Comparison of ENCODE assay signal across 13 cellular contexts in genomic region chr1:235920596-235921375, GRCh38. TPM values are rescaled to one million over a fixed set of nuclear protein-coding genes. Genes with fewer than 3 reads are reported as not detected.
A peak's percentile ranks its signal among the peaks of the same experiment; 100 is the strongest.
DNase-seq lines count a peak whose midpoint lies in the region; ATAC-seq and TF ChIP-seq lines count a peak whose summit lies in the region.
"Had no signal": no experiment of that assay in that cellular context is flagged by ENCODE, and none has a peak within 500 bp of the region (broad histone marks: within the 10 kb centered on the region; RNA-seq: fewer than 3 reads in every experiment).

No MANE protein-coding gene starts in this region.

- 0 out of 2 replicates have a peak overlapping the region, but pooled peaks have one; percentile 44 for H3K4me2 ChIP-seq in GM23338

- no peaks in the 10 kb centered on the region for H3K9me3 Mint-ChIP-seq in GM23338
- H3K9me3 Mint-ChIP-seq in WTC11: no peaks in the 10 kb centered on the region

- no peaks in the 10 kb centered on the region for H3F3A ChIP-seq in GM23338 (replicated peaks; ENCODE audit: low read depth)

- H3K27ac Mint-ChIP-seq in GM23338: no peak overlapping the region
- H3K27ac Mint-ChIP-seq in WTC11: no peak overlapping the region; the same call in 1 of the 2 replicates

- H3K4me1 ChIP-seq in GM23338 (ENCODE audit: insufficient read depth): peaks cover 9% of the 10 kb centered on the region; the same call in 1 of the 2 replicates
- peaks cover 70% of the 10 kb centered on the region for H3K4me1 ChIP-seq in suprapubic skin
- H3K4me1 ChIP-seq in uterus: peaks cover 4 to 8% of the 10 kb centered on the region in 2 donors
- H3K4me1 ChIP-seq: parathyroid adenoma had no signal

- POLR2A ChIA-PET in WTC11 (lab: Charles Lee): no interaction called here

- H3K27me3 ChIP-seq in GM23338 (ENCODE audit: insufficient read depth): no peaks in the 10 kb centered on the region
- no peaks in the 10 kb centered on the region for H3K27me3 ChIP-seq in suprapubic skin
- no peaks in the 10 kb centered on the region for H3K27me3 ChIP-seq in uterus
- H3K27me3 ChIP-seq: ascending aorta had no signal

- 43% methylated on average over 11 of the region's 12 CpGs for WGBS in suprapubic skin

- H3K36me3 ChIP-seq in GM23338 (ENCODE audit: insufficient read depth): no peaks in the 10 kb centered on the region
- H3K36me3 ChIP-seq in suprapubic skin: no peaks in the 10 kb centered on the region
- H3K36me3 ChIP-seq in uterus: no peaks in the 10 kb centered on the region
- H3K36me3 ChIP-seq: ascending aorta had no signal

- H2AFZ ChIP-seq in GM23338: peak overlapping the region; percentile 9
- H2AFZ ChIP-seq: parathyroid adenoma had no signal

- no peaks in the 10 kb centered on the region for H3K9me2 ChIP-seq in GM23338 (ENCODE audit: insufficient read depth)

- H3K36me3 Mint-ChIP-seq in GM23338 (ENCODE audit: low read depth): no peaks in the 10 kb centered on the region
- no peaks in the 10 kb centered on the region for H3K36me3 Mint-ChIP-seq in WTC11

- H3K4me1 Mint-ChIP-seq in GM23338 (peaks cover 17% of the 10 kb centered on the region), WTC11 (peaks cover 27% of the 10 kb centered on the region)

- DNase-seq in GM23338 (ENCODE audit: low spot score) (no peak), WTC11 (ENCODE audit: low spot score) (no peak), islet precursor cell (peak; percentile 86), suprapubic skin (ENCODE audit: low spot score in 2 of 2) (no peak), NCI-H2171 treated with DMSO at 0.1 percent for 48 hours (lab: John Stamatoyannopoulos, UW) (no peak), NCI-H774 (lab: John Stamatoyannopoulos, UW) (no peak), uterus (no peak)
- DNase-seq: activated CD8-positive, alpha-beta memory T cell treated with anti-CD3 and anti-CD28 coated beads, Interleukin-2, amount 50 U/mL, for 48 hours; DMS79; NCI-H1436 had no signal

- no peak for TF ChIP-seq POLR2A in suprapubic skin (IDR thresholded peaks at IDR 0.05)
- TF ChIP-seq POLR2A in uterus (IDR thresholded peaks at IDR 0.05): no peak

- ATAC-seq in GM23338: peak; percentile 61
- ATAC-seq in WTC11: peak; percentile 78
- no peak for ATAC-seq in GM21515 (IDR thresholded peaks at IDR 0.05; ENCODE audit: unreplicated experiment)

- TF ChIP-seq CTCF in GM23338 (conservative IDR thresholded peaks at IDR 0.05; ENCODE audit: low read depth in 2 of 2) (no peak), WTC11 (IDR thresholded peaks at IDR 0.05) (no peak), suprapubic skin (IDR thresholded peaks at IDR 0.05) (no peak), uterus (IDR thresholded peaks at IDR 0.05) (no peak)

- no peaks in the 10 kb centered on the region for H3K79me2 ChIP-seq in GM23338 (replicated peaks; ENCODE audit: insufficient read depth)
- H3K79me2 ChIP-seq: parathyroid adenoma had no signal

- CTCF ChIA-PET in WTC11 (lab: Charles Lee): interaction anchor here (1.1 to 1.3 kb wide), 3 partner anchors 51 to 407 kb away, joined by 3 to 12 read pairs (median 3); partner anchors contain the start of gene LYST

- H3K27ac ChIP-seq in GM23338 (ENCODE audit: low read depth) (no peak overlapping the region), suprapubic skin (peak overlapping the region; percentile 81), uterus (peak overlapping the region in 1 of 2 donors; percentile 72)
- H3K27ac ChIP-seq: ascending aorta, parathyroid adenoma had no signal

- intact Hi-C loops in uterus (cut with DNase I; ENCODE audit: low total_unique reads): no loop called here

- H3K4me3 Mint-ChIP-seq in GM23338 (no peak overlapping the region), WTC11 (no peak overlapping the region)

- TF ChIP-seq EP300 in suprapubic skin (IDR thresholded peaks at IDR 0.05): no peak

- peaks cover 12% of the 10 kb centered on the region for H3K27me3 Mint-ChIP-seq in GM23338 (ENCODE audit: insufficient read depth, low read depth, poor library complexity)
- peaks cover 46% of the 10 kb centered on the region for H3K27me3 Mint-ChIP-seq in WTC11 (ENCODE audit: low read depth)

- H3K4me3 ChIP-seq in GM23338 (no peak overlapping the region), suprapubic skin (no peak overlapping the region), uterus (no peak overlapping the region)
- H3K4me3 ChIP-seq: ascending aorta had no signal

- H4K20me1 ChIP-seq in GM23338 (replicated peaks; ENCODE audit: insufficient read depth): no peaks in the 10 kb centered on the region; the same call in 1 of the 2 replicates

- no peaks in the 10 kb centered on the region for H3K9me3 ChIP-seq in suprapubic skin
- no peaks in the 10 kb centered on the region for H3K9me3 ChIP-seq in uterus
- H3K9me3 ChIP-seq: ascending aorta had no signal

TF ChIP-seq in GM23338, 12 proteins besides CTCF, POLR2A, EP300 and RAD21:
- no peak for TF ChIP-seq POLR2AphosphoS5 (IDR thresholded peaks at IDR 0.05; ENCODE audit: low read depth)
- no peak for TF ChIP-seq NANOG (IDR thresholded peaks at IDR 0.05; ENCODE audit: borderline replicate concordance)
- TF ChIP-seq, protein P1, sequence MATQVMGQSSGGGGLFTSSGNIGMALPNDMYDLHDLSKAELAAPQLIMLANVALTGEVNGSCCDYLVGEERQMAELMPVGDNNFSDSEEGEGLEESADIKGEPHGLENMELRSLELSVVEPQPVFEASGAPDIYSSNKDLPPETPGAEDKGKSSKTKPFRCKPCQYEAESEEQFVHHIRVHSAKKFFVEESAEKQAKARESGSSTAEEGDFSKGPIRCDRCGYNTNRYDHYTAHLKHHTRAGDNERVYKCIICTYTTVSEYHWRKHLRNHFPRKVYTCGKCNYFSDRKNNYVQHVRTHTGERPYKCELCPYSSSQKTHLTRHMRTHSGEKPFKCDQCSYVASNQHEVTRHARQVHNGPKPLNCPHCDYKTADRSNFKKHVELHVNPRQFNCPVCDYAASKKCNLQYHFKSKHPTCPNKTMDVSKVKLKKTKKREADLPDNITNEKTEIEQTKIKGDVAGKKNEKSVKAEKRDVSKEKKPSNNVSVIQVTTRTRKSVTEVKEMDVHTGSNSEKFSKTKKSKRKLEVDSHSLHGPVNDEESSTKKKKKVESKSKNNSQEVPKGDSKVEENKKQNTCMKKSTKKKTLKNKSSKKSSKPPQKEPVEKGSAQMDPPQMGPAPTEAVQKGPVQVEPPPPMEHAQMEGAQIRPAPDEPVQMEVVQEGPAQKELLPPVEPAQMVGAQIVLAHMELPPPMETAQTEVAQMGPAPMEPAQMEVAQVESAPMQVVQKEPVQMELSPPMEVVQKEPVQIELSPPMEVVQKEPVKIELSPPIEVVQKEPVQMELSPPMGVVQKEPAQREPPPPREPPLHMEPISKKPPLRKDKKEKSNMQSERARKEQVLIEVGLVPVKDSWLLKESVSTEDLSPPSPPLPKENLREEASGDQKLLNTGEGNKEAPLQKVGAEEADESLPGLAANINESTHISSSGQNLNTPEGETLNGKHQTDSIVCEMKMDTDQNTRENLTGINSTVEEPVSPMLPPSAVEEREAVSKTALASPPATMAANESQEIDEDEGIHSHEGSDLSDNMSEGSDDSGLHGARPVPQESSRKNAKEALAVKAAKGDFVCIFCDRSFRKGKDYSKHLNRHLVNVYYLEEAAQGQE (IDR thresholded peaks at IDR 0.05; ENCODE audit: unreplicated experiment): no peak
- no peak for TF ChIP-seq CREB1 (CRISPR knock-in tag; IDR thresholded peaks at IDR 0.05; ENCODE audit: low read depth)
- TF ChIP-seq EZH2phosphoT487 (IDR thresholded peaks at IDR 0.05; ENCODE audit: unreplicated experiment): no peak
- no peak for TF ChIP-seq EZH2 (IDR thresholded peaks at IDR 0.05; ENCODE audit: low read depth, unreplicated experiment)
- no peak for TF ChIP-seq STAT1 (IDR thresholded peaks at IDR 0.05; ENCODE audit: unreplicated experiment)

TF ChIP-seq in WTC11, 78 proteins besides CTCF, POLR2A, EP300 and RAD21 (continues in another document):
- no peak for TF ChIP-seq TEAD1 (CRISPR knock-in tag; IDR thresholded peaks at IDR 0.05)
- TF ChIP-seq, protein P2, sequence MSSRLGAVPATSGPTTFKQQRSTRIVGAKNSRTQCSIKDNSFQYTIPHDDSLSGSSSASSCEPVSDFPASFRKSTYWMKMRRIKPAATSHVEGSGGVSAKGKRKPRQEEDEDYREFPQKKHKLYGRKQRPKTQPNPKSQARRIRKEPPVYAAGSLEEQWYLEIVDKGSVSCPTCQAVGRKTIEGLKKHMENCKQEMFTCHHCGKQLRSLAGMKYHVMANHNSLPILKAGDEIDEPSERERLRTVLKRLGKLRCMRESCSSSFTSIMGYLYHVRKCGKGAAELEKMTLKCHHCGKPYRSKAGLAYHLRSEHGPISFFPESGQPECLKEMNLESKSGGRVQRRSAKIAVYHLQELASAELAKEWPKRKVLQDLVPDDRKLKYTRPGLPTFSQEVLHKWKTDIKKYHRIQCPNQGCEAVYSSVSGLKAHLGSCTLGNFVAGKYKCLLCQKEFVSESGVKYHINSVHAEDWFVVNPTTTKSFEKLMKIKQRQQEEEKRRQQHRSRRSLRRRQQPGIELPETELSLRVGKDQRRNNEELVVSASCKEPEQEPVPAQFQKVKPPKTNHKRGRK (CRISPR knock-in tag; IDR thresholded peaks at IDR 0.05; ENCODE audit: borderline replicate concordance): no peak
- no peak for TF ChIP-seq NFE2L1 (CRISPR knock-in tag; IDR thresholded peaks at IDR 0.05)
- no peak for TF ChIP-seq NFATC4 (CRISPR knock-in tag; IDR thresholded peaks at IDR 0.05)
- no peak for TF ChIP-seq NFYB (CRISPR knock-in tag; conservative IDR thresholded peaks at IDR 0.05; ENCODE audit: low read depth)
- TF ChIP-seq FOXJ3 (CRISPR knock-in tag; IDR thresholded peaks at IDR 0.05; ENCODE audit: borderline replicate concordance): no peak
- no peak for TF ChIP-seq TEAD4 (CRISPR knock-in tag; IDR thresholded peaks at IDR 0.05)
- no peak for TF ChIP-seq TP53 (CRISPR knock-in tag; IDR thresholded peaks at IDR 0.05)
- no peak for TF ChIP-seq JUN (CRISPR knock-in tag; IDR thresholded peaks at IDR 0.05)
- TF ChIP-seq ETV6 (CRISPR knock-in tag; IDR thresholded peaks at IDR 0.05): no peak
- no peak for TF ChIP-seq KAT7 (CRISPR knock-in tag; IDR thresholded peaks at IDR 0.05; ENCODE audit: borderline replicate concordance)
- TF ChIP-seq RELA (CRISPR knock-in tag; IDR thresholded peaks at IDR 0.05; ENCODE audit: borderline replicate concordance): no peak
- no peak for TF ChIP-seq RORB (CRISPR knock-in tag; IDR thresholded peaks at IDR 0.05)
- TF ChIP-seq NR1H2 (CRISPR knock-in tag; IDR thresholded peaks at IDR 0.05): no peak
- TF ChIP-seq, protein P3, sequence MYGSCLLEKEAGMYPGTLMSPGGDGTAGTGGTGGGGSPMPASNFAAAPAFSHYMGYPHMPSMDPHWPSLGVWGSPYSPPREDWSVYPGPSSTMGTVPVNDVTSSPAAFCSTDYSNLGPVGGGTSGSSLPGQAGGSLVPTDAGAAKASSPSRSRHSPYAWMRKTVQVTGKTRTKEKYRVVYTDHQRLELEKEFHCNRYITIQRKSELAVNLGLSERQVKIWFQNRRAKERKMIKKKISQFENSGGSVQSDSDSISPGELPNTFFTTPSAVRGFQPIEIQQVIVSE (CRISPR knock-in tag; IDR thresholded peaks at IDR 0.05; ENCODE audit: borderline replicate concordance): no peak

RNA-seq across cellular contexts. Expression of gene LYST, which starts 54.1 kb away (rescaled TPM):
- 0.16 and 1.0 TPM in 2 replicates for total RNA-seq in GM23338 (2014; rRNA removed; shearing (Covaris generic))
- 0.14 and 0.21 TPM in 2 replicates for polyA plus RNA-seq in GM23338 (2016; fragmentation: Nextera tagmentation; extraction: Ambion mirVana)
- total RNA-seq in WTC11 (2021) (0.46 to 0.99 TPM (median 0.59 TPM) in 3 replicates), suprapubic skin (100 to 1,000 TPM in 1 of 4 donors, 10 to 100 TPM in 3; 40.1 to 118 (median 68.8) TPM), uterus (10 to 100 TPM; 25.6 to 68.2 (median 32.9) TPM)

Comparison
In these comparisons a context has a peak if more than half of its experiments do, and no peak if none do; other contexts are left out.
1. RNA of gene LYST, which starts 54.1 kb away (total RNA-seq): 40.1 to 118 TPM in suprapubic skin and 25.6 to 68.2 TPM in uterus; 0.16 to 1.0 TPM in GM23338 and 0.46 to 0.99 TPM in WTC11; every median in the first group is over 10 times any median in the second.